ENCODE assay signal across 25 cellular contexts in genomic region chr5:159435855-159436254, GRCh38.
"Had no signal": no experiment of that assay in that cellular context is flagged by ENCODE, and none has a peak within 500 bp of the region (broad histone marks: within the 10 kb centered on the region; RNA-seq: fewer than 3 reads in every experiment).

No MANE protein-coding gene starts in this region.

- H3K27ac ChIP-seq: neutrophil, pancreas, psoas muscle, right lobe of liver, sigmoid colon, skin epidermis, spleen, stomach, thoracic aorta, thyroid gland, tibial nerve, upper lobe of left lung, vagina had no signal

- H3K4me3 ChIP-seq: pancreas, psoas muscle, right lobe of liver, sigmoid colon, skin epidermis, smooth muscle cell, spleen, stomach, thoracic aorta, thyroid gland, tibial nerve, upper lobe of left lung, vagina had no signal

- DNase-seq: naive thymus-derived CD4-positive, alpha-beta T cell; nucleus accumbens; pancreas; psoas muscle; right cardiac atrium; right lobe of liver; sigmoid colon; spleen; stimulated activated CD4-positive, alpha-beta T cell treated with anti-CD3 and anti-CD28 coated beads, Interleukin-12 subunit alpha, Interleukin-12 subunit beta, amount 100 ng/mL, for 4 hours; stimulated activated CD4-positive, alpha-beta T cell treated with anti-CD3 and anti-CD28 coated beads, Interleukin-1b, Interleukin-23, amount 100 ng/mL, for 48 hours; stimulated activated CD4-positive, alpha-beta T cell treated with anti-CD3 and anti-CD28 coated beads, Interleukin-4, amount 100 ng/mL, for 1 hour; stimulated activated CD4-positive, alpha-beta T cell treated with anti-CD3 and anti-CD28 coated beads, Interleukin-4, amount 100 ng/mL, for 4 hours; stimulated activated CD8-positive, alpha-beta memory T cell treated with anti-CD3 and anti-CD28 coated beads, Interleukin-4, amount 100 ng/mL, for 48 hours; stimulated activated naive B cell treated with anti-CD40 and anti-IgM and Interleukin-4, amounts not matched to agents 10 μg/mL and 1 μg/mL and 100 μg/mL, for 72 hours; stimulated activated naive CD4-positive, alpha-beta T cell treated with Interleukin-2 at 50 U/mL for 16 hours; stomach; thyroid gland; trophoblast cell; upper lobe of left lung had no signal

- H3K36me3 ChIP-seq: neutrophil, pancreas, right lobe of liver, sigmoid colon, spleen, stomach, thoracic aorta, thyroid gland, tibial nerve, upper lobe of left lung, vagina had no signal

- H3K4me2 ChIP-seq: smooth muscle cell had no signal

- H3K27me3 ChIP-seq: neutrophil, pancreas, right lobe of liver, sigmoid colon, spleen, thyroid gland, tibial nerve, upper lobe of left lung, vagina had no signal

- H3K4me1 ChIP-seq: pancreas, psoas muscle, right lobe of liver, sigmoid colon, spleen, stomach, thyroid gland, tibial nerve, upper lobe of left lung, vagina had no signal

- ATAC-seq: naive thymus-derived CD4-positive, alpha-beta T cell; pancreas; psoas muscle; right cardiac atrium; right lobe of liver; stimulated activated naive B cell treated with anti-CD40 and anti-IgM and Interleukin-4, amounts not matched to agents 10 μg/mL and 1 μg/mL and 100 μg/mL, for 72 hours had no signal

- H3K9me3 ChIP-seq: neutrophil, pancreas, psoas muscle, right lobe of liver, sigmoid colon, spleen, stomach, thoracic aorta, thyroid gland, tibial nerve, upper lobe of left lung, vagina had no signal
